33 cellular contexts compared by ENCODE assay signal in the genomic region with DNA sequence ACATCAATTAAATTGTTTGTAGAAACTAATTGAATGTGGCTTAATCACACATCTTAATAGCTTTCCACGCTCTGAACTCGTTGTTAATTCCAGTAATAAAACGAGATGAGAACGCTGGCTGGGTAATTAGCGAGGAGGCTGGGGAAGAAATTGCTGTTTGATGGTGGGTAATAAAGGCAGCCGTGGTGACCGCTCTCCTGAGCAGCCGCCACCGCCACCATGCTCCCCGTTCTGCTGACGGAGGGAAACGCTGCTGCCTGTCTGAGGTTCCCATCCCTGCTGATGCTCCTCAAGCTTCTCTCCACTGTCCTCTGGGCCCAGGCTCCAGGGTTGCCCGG. TPM values are rescaled to one million over a fixed set of nuclear protein-coding genes. Genes with fewer than 3 reads are reported as not detected.
"Had no signal": no experiment of that assay in that cellular context is flagged by ENCODE, and none has a peak within 500 bp of the region (broad histone marks: within the 10 kb centered on the region; RNA-seq: fewer than 3 reads in every experiment).

No MANE protein-coding gene starts in this region.

- H3K27me3 ChIP-seq: body of pancreas, foreskin keratinocyte, heart left ventricle, left lung, right lobe of liver, tibial artery had no signal

- H3K9ac ChIP-seq: SK-N-SH had no signal

- H3K9me3 ChIP-seq: body of pancreas, heart left ventricle, left lung, mucosa of descending colon, right lobe of liver, SK-N-SH, tibial artery had no signal

- H3K4me1 ChIP-seq: body of pancreas, foreskin keratinocyte, left lung, right lobe of liver had no signal

- H3K27ac ChIP-seq: body of pancreas, foreskin keratinocyte, heart left ventricle, left lung, right lobe of liver, skin epidermis, tibial artery had no signal

- H3K4me2 ChIP-seq: SK-N-SH had no signal

- H3K4me3 ChIP-seq: body of pancreas, heart left ventricle, left lung, mucosa of descending colon, right lobe of liver, skin epidermis, tibial artery had no signal

- DNase-seq: activated CD4-positive, alpha-beta T cell treated with anti-CD3 and anti-CD28 coated beads for 1 hour; activated CD4-positive, alpha-beta T cell treated with anti-CD3 and anti-CD28 coated beads, Interleukin-2, amount 10 ng/mL, durations not matched to agents 7 days and 5 days; activated CD8-positive, alpha-beta T cell treated with anti-CD3 and anti-CD28 coated beads for 36 hours; activated naive CD4-positive, alpha-beta T cell treated with Interleukin-2 at 50 U/mL for 16 hours; activated T-cell treated with anti-CD3 and anti-CD28 coated beads, Interleukin-2, amount 50 U/mL, for 48 hours; body of pancreas; cerebellar nuclear complex; cortex of kidney; foreskin keratinocyte; immature natural killer cell; stimulated activated CD4-positive, alpha-beta T cell treated with anti-CD3 and anti-CD28 coated beads, Interleukin-12 subunit alpha, Interleukin-12 subunit beta, amount 100 ng/mL, for 4 hours; stimulated activated CD4-positive, alpha-beta T cell treated with anti-CD3 and anti-CD28 coated beads, Interleukin-4, amount 100 ng/mL, for 1 hour; T-helper 17 cell; T1000; tibial artery had no signal

RNA-seq across cellular contexts. Expression of a gene that starts 36.2 kb away (rescaled TPM):
- total RNA-seq: activated CD4-positive, alpha-beta T cell treated with anti-CD3 and anti-CD28 coated beads, Interleukin-2, amount 10 ng/mL, durations not matched to agents 7 days and 5 days; activated CD8-positive, alpha-beta T cell treated with anti-CD3 and anti-CD28 coated beads for 36 hours; aorta; body of pancreas; esophagus mucosa; foreskin keratinocyte; kidney epithelial cell; left lung; lung microvascular endothelial cell; mesenteric fat pad; mucosa of descending colon; myocyte; osteocyte; renal cortical epithelial cell; right lobe of liver; subcutaneous adipose tissue; T-helper 17 cell; ureter had no signal
- polyA plus RNA-seq: adipose tissue, aorta, foreskin keratinocyte, immature natural killer cell, SK-N-SH had no signal

RNA-seq across cellular contexts. Expression of a gene that starts 55.8 kb away (rescaled TPM):
- total RNA-seq: activated CD4-positive, alpha-beta T cell treated with anti-CD3 and anti-CD28 coated beads, Interleukin-2, amount 10 ng/mL, durations not matched to agents 7 days and 5 days; activated CD8-positive, alpha-beta T cell treated with anti-CD3 and anti-CD28 coated beads for 36 hours; aorta; body of pancreas; esophagus mucosa; foreskin keratinocyte; kidney epithelial cell; left lung; lung microvascular endothelial cell; mesenteric fat pad; mucosa of descending colon; osteocyte; progenitor cell of endocrine pancreas; renal cortical epithelial cell; right lobe of liver; subcutaneous adipose tissue; T-helper 17 cell; ureter had no signal
- polyA plus RNA-seq: adipose tissue, aorta, foreskin keratinocyte, immature natural killer cell, SK-N-SH had no signal
